Comparison of ENCODE assay signal across 8 cellular contexts in the genomic region with DNA sequence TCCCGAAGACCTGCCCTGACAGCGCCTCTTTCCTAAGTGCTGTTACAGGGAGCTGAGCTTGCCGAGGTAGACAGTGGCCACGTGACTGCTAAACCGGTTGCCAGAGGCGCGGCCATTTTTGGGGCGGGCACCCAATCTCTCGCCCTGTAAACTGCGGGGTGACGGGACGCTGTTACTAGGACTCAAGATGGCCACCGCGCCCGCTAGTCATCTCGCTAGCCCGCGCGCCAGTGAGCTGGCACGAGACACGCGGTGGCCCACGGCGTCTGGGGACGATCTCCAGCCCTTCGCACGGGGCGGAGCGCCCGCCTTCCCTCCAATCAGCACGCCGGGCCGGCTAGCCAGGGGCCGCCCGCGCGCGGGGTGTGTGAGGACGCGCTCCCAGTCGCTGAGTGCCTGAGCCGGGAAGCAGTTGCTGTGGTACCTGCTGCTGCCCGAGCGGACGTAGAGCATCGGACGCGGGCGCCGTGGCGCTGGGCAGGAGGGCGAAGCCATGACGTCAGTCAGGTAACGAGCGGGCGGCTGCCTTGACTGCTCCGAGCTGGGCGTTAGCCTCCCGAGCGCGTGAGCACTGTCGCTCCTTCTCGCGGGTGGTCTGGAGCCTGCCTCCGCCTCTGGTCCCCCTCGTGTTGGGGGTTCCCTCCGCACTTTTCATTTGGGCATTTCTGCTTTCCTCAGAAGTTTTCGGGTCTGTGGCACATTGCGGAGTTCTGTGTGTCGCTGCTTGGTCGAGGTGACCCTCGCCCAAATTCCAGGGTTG. TPM values are rescaled to one million over a fixed set of nuclear protein-coding genes. Genes with fewer than 3 reads are reported as not detected.
DNase-seq lines count a peak whose midpoint lies in the region; ATAC-seq and TF ChIP-seq lines count a peak whose summit lies in the region.

No MANE protein-coding gene starts in this region.

- H3K4me1 ChIP-seq in left lung = peaks cover 5 to 35% of the 10 kb centered on the region in 2 donors

- peak overlapping the region; percentile 75 to 89 for H3K4me3 ChIP-seq in left lung

- TF ChIP-seq CTCF in C4-2B (conservative IDR thresholded peaks at IDR 0.05) (no peak), left lung (IDR thresholded peaks at IDR 0.05) (no peak)

- no peaks in the 10 kb centered on the region for H3K27me3 ChIP-seq in left lung

- no peaks in the 10 kb centered on the region for H3K9me3 ChIP-seq in left lung

- intact Hi-C loops in left lung (cut with DNase I) = no loop called here

- no peaks in the 10 kb centered on the region for H3K36me3 ChIP-seq in left lung

- H3K27ac ChIP-seq in C4-2B (peak overlapping the region; percentile 96), left lung (peak overlapping the region; percentile 88 to 95)

- ATAC-seq in GM19372 (IDR thresholded peaks at IDR 0.05; ENCODE audit: low read depth, unreplicated experiment) = peak; percentile 77
- ATAC-seq in HG03521 (IDR thresholded peaks at IDR 0.05; ENCODE audit: unreplicated experiment) = peak; percentile 94
- peak; percentile 97 for ATAC-seq in left lung

- DNase-seq in NCI-H69 (lab: John Stamatoyannopoulos, UW) (peak; percentile 97), dedifferentiated amniotic fluid mesenchymal stem cell (ENCODE audit: extremely low spot score) (peak; percentile 90), left lung (peak; percentile 98 to 99)
- DNase-seq in activated CD4-positive, alpha-beta T cell treated with anti-CD3 and anti-CD28 coated beads, Interleukin-2, amount 50 U/mL, for 1 hour = peak; percentile 97
- peak; percentile 93 for DNase-seq in stimulated activated CD4-positive, alpha-beta T cell treated with anti-CD3 and anti-CD28 coated beads, Interleukin-2, amount 100 ng/mL, for 4 hours (ENCODE audit: low read depth)

RNA-seq across cellular contexts. Expression of gene ADK, which starts 25.5 kb away (rescaled TPM):
- total RNA-seq in left lung = 10 to 100 TPM; 60.3 to 68.6 TPM

RNA-seq across cellular contexts. Expression of gene AP3M1, which starts 25.9 kb away (rescaled TPM):
- total RNA-seq in left lung = 10 to 100 TPM; 37.5 to 40.5 TPM

Comparison
In these comparisons a context has a peak if more than half of its experiments do, and no peak if none do; other contexts are left out.
1. Peak in every context shown above with its lines: DNase-seq, ATAC-seq, H3K4me3 ChIP-seq and H3K27ac ChIP-seq.